ENCODE assay signal across 1 cellular context in the genomic region with DNA sequence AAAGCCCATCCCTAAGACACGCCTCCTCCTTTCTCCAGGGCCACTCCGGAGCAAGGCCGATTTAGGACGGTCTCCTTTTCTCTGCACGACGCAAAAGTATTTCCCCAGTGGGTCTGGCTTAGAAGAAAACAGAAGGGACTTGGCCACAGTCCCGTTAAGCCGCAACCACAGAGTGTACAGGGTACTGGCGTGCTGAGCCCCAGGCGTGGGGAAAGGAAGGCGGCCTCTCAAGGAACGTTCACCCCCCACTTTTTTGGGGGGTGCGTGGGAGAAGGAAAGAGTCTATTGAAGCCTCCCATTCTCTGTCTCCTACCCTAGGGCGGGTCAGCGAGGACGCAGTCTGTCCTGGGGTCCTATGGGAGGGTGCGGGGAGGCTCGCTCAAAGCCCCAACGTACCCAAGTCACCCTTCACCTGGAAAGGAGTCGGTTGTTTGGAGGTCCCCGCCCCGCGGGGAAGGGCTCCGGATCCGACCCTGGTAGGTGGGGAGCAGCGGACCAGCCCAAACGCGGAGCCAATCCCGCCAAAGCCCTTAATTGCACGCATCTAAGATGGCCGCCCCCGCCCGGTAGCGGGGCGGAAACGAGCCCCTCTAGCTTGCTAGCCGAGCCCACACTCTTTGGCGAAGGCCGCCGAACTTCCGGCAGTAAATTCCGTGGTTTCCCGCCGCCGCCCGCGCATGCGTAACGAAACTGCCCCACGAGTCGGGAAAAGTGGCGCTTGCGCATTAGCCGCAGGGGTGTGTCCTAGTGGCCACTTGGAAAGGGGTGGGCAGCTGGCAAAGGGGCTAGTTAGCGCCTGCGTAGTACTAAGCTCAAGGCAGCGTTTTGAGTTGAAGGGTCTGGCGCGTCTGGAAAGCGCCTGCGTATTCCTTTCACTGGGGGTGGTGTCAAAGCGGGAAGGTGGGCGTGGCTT.
TF ChIP-seq lines count a peak whose summit lies in the region.

A gene with protein sequence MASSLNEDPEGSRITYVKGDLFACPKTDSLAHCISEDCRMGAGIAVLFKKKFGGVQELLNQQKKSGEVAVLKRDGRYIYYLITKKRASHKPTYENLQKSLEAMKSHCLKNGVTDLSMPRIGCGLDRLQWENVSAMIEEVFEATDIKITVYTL (minus strand): TSS at position 434 of the 913 bp plus-strand sequence. CDS start 722 bp downstream, outside the sequence.

TF ChIP-seq in SK-N-SH, 30 proteins besides CTCF, POLR2A, EP300 and RAD21 (continued from another document):
- TF ChIP-seq NRF1 (IDR thresholded peaks at IDR 0.05; ENCODE audit: low read depth, low read length) (peak; percentile 92), YY1 (IDR thresholded peaks at IDR 0.05; ENCODE audit: low read depth) (peak; percentile 93), MXI1 (IDR thresholded peaks at IDR 0.05; ENCODE audit: low read depth, low read length) (peak; percentile 73; the same call in 1 of the 2 replicates), RCOR1 (IDR thresholded peaks at IDR 0.05; ENCODE audit: low read length) (0 out of 2 replicates have a peak, but pooled peaks have one; percentile 17), FOXM1 (IDR thresholded peaks at IDR 0.05; ENCODE audit: low read depth) (no peak), MEF2A (IDR thresholded peaks at IDR 0.05; ENCODE audit: borderline replicate concordance, low read depth) (no peak), CHD2 (IDR thresholded peaks at IDR 0.05; ENCODE audit: low read length, partially characterized antibody) (peak; percentile 80), POLR2AphosphoS5 (IDR thresholded peaks at IDR 0.05; ENCODE audit: low read depth, low read length) (peak; percentile 28; the same call in 1 of the 2 replicates), RFX5 (IDR thresholded peaks at IDR 0.05; ENCODE audit: low read length) (no peak), RXRA (IDR thresholded peaks at IDR 0.05; ENCODE audit: borderline replicate concordance, low read depth) (no peak)
- TF ChIP-seq, protein P1, sequence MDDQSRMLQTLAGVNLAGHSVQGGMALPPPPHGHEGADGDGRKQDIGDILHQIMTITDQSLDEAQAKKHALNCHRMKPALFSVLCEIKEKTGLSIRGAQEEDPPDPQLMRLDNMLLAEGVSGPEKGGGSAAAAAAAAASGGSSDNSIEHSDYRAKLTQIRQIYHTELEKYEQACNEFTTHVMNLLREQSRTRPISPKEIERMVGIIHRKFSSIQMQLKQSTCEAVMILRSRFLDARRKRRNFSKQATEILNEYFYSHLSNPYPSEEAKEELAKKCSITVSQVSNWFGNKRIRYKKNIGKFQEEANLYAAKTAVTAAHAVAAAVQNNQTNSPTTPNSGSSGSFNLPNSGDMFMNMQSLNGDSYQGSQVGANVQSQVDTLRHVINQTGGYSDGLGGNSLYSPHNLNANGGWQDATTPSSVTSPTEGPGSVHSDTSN (IDR thresholded peaks at IDR 0.05), result peak; percentile 24; the same call in 1 of the 2 replicates
- TF ChIP-seq, protein P2, sequence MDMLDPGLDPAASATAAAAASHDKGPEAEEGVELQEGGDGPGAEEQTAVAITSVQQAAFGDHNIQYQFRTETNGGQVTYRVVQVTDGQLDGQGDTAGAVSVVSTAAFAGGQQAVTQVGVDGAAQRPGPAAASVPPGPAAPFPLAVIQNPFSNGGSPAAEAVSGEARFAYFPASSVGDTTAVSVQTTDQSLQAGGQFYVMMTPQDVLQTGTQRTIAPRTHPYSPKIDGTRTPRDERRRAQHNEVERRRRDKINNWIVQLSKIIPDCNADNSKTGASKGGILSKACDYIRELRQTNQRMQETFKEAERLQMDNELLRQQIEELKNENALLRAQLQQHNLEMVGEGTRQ (IDR thresholded peaks at IDR 0.05; ENCODE audit: borderline replicate concordance, low read depth, low read length), result no peak
- TF ChIP-seq, protein P3, sequence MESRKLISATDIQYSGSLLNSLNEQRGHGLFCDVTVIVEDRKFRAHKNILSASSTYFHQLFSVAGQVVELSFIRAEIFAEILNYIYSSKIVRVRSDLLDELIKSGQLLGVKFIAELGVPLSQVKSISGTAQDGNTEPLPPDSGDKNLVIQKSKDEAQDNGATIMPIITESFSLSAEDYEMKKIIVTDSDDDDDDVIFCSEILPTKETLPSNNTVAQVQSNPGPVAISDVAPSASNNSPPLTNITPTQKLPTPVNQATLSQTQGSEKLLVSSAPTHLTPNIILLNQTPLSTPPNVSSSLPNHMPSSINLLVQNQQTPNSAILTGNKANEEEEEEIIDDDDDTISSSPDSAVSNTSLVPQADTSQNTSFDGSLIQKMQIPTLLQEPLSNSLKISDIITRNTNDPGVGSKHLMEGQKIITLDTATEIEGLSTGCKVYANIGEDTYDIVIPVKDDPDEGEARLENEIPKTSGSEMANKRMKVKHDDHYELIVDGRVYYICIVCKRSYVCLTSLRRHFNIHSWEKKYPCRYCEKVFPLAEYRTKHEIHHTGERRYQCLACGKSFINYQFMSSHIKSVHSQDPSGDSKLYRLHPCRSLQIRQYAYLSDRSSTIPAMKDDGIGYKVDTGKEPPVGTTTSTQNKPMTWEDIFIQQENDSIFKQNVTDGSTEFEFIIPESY (IDR thresholded peaks at IDR 0.05; ENCODE audit: borderline replicate concordance, low read depth), result peak; percentile 83; the same call in 1 of the 2 replicates
TF ChIP-seq in SK-N-SH: peak in this region for 16.
